Comparison of ENCODE assay signal across 26 cellular contexts in the genomic region with DNA sequence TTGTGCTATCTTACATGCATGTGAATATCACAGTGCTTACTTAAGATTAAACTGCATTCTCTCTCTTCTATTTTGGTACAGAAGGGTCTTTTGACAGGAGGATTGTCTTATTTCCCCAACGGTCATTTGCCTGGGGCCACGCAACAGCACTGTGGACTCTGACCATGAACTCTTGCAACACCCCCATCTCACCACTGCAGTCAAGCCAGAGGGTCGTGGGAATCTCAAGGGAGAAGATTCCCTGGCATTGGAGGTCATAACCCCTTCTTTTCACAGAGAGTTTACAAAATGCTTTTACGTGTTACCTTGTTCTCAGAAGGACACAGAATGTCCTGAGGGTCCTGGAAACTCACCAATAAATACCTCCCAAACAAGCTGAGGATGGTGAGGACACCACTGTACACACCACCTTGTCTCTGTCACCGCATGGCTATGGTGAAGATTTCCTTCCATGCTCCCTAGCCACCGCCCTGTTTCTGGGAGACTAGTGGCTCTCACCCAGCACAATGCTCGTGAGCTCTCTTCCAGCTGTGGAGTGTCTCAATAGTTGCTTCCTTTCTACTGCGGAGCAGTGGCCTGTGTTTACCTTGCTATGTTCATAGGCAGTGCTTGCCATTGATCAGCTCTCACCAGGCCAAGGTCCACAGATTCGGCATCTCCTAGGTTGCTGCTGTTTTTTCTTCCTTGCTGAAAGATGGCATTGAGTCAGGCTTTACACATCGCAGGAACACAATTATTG.
DNase-seq lines count a peak whose midpoint lies in the region; ATAC-seq and TF ChIP-seq lines count a peak whose summit lies in the region.
"Had no signal": no experiment of that assay in that cellular context is flagged by ENCODE, and none has a peak within 500 bp of the region (broad histone marks: within the 10 kb centered on the region; RNA-seq: fewer than 3 reads in every experiment).

No MANE protein-coding gene starts in this region.

- H3K36me3 ChIP-seq in sigmoid colon = no peaks in the 10 kb centered on the region
- H3K36me3 ChIP-seq: BLaER1 treated with 17β-estradiol and CSF1 and Interleukin-3, amounts not matched to agents 10 nM and 100 nM; upper lobe of left lung had no signal

- no peak for TF ChIP-seq POLR2A in sigmoid colon (IDR thresholded peaks at IDR 0.05)

- H3K9me3 ChIP-seq in sigmoid colon = peaks cover 0 to 4% (median 0%) of the 10 kb centered on the region in 4 donors
- H3K9me3 ChIP-seq: mucosa of descending colon, upper lobe of left lung had no signal

- TF ChIP-seq EP300 in sigmoid colon (IDR thresholded peaks at IDR 0.05) = no peak

- no peaks in the 10 kb centered on the region for H3K27me3 ChIP-seq in sigmoid colon
- H3K27me3 ChIP-seq: BLaER1 treated with 17β-estradiol and CSF1 and Interleukin-3, amounts not matched to agents 10 nM and 100 nM; upper lobe of left lung had no signal

- intact Hi-C loops in sigmoid colon (cut with DNase I) (no loop called here), CD14-positive monocyte (cut with micrococcal nuclease) (no loop called here)

- H3K27ac ChIP-seq in coronary artery (no peak overlapping the region), sigmoid colon (peak overlapping the region in 2 of 4 donors; percentile 14 to 17)
- H3K27ac ChIP-seq: BLaER1 treated with 17β-estradiol and CSF1 and Interleukin-3, amounts not matched to agents 10 nM and 100 nM; epithelial cell of prostate; upper lobe of left lung had no signal

- no peak for ATAC-seq in GM19023 (IDR thresholded peaks at IDR 0.05; ENCODE audit: unreplicated experiment)
- no peak for ATAC-seq in GM21447 (IDR thresholded peaks at IDR 0.05; ENCODE audit: unreplicated experiment)
- ATAC-seq: mucosa of descending colon; stimulated activated memory B cell treated with anti-CD40 and anti-IgM and Interleukin-4, amounts not matched to agents 10 μg/mL and 1 μg/mL and 100 μg/mL, for 72 hours had no signal

- H3K4me1 Mint-ChIP-seq in CD14-positive monocyte = no peaks in the 10 kb centered on the region
- H3K4me1 Mint-ChIP-seq: activated CD4-positive, alpha-beta memory T cell treated with anti-CD3 and anti-CD28 coated beads, Interleukin-2, amount 10 ng/mL, durations not matched to agents 7 days and 5 days; stimulated activated memory B cell treated with anti-CD40 and anti-IgM and Interleukin-4, amounts not matched to agents 10 μg/mL and 1 μg/mL and 100 μg/mL, for 72 hours had no signal

- WGBS in sigmoid colon, 2 donors = 59 to 74% methylated on average over 10 of the region's 10 CpGs

- no peak overlapping the region for H3K27ac Mint-ChIP-seq in CD14-positive monocyte
- H3K27ac Mint-ChIP-seq: activated CD4-positive, alpha-beta memory T cell treated with anti-CD3 and anti-CD28 coated beads, Interleukin-2, amount 10 ng/mL, durations not matched to agents 7 days and 5 days; activated naive CD8-positive, alpha-beta T cell; stimulated activated memory B cell treated with anti-CD40 and anti-IgM and Interleukin-4, amounts not matched to agents 10 μg/mL and 1 μg/mL and 100 μg/mL, for 72 hours; T-helper 2 cell treated with Interferon-gamma antibody and Interleukin-4, amounts not matched to agents 5 μg/mL and 100 μg/mL, for 36 hours had no signal

- no peak overlapping the region for H3K4me3 Mint-ChIP-seq in CD14-positive monocyte
- H3K4me3 Mint-ChIP-seq: activated CD4-positive, alpha-beta memory T cell treated with anti-CD3 and anti-CD28 coated beads, Interleukin-2, amount 10 ng/mL, durations not matched to agents 7 days and 5 days; activated naive CD8-positive, alpha-beta T cell; neural crest cell; stimulated activated memory B cell treated with anti-CD40 and anti-IgM and Interleukin-4, amounts not matched to agents 10 μg/mL and 1 μg/mL and 100 μg/mL, for 72 hours; T-helper 2 cell treated with Interferon-gamma antibody and Interleukin-4, amounts not matched to agents 5 μg/mL and 100 μg/mL, for 36 hours had no signal

- H3K27me3 Mint-ChIP-seq in CD14-positive monocyte (ENCODE audit: low read depth in 3 of 3) = peaks cover 0 to 4% (median 2%) of the 10 kb centered on the region in 3 donors
- H3K27me3 Mint-ChIP-seq: activated CD4-positive, alpha-beta memory T cell treated with anti-CD3 and anti-CD28 coated beads, Interleukin-2, amount 10 ng/mL, durations not matched to agents 7 days and 5 days; stimulated activated memory B cell treated with anti-CD40 and anti-IgM and Interleukin-4, amounts not matched to agents 10 μg/mL and 1 μg/mL and 100 μg/mL, for 72 hours had no signal

- H3K9me3 Mint-ChIP-seq in CD14-positive monocyte = peaks cover 7 to 19% (median 10%) of the 10 kb centered on the region in 7 donors

- no peaks in the 10 kb centered on the region for H3K36me3 Mint-ChIP-seq in CD14-positive monocyte
- H3K36me3 Mint-ChIP-seq: stimulated activated memory B cell treated with anti-CD40 and anti-IgM and Interleukin-4, amounts not matched to agents 10 μg/mL and 1 μg/mL and 100 μg/mL, for 72 hours had no signal

- no peak overlapping the region for H3K4me3 ChIP-seq in coronary artery
- H3K4me3 ChIP-seq in sigmoid colon = no peak overlapping the region
- H3K4me3 ChIP-seq: BLaER1 treated with 17β-estradiol and CSF1 and Interleukin-3, amounts not matched to agents 10 nM and 100 nM; lung; mucosa of descending colon; upper lobe of left lung had no signal

- TF ChIP-seq CTCF in coronary artery (IDR thresholded peaks at IDR 0.05) = no peak
- TF ChIP-seq CTCF in sigmoid colon (IDR thresholded peaks at IDR 0.05) = no peak
- no peak for TF ChIP-seq CTCF in CD14-positive monocyte (IDR thresholded peaks at IDR 0.05)

- DNase-seq in ELF-1 (ENCODE audit: low read depth, low spot score) (peak; percentile 0), coronary artery (ENCODE audit: low spot score) (peak; percentile 33), mesenteric fat pad (ENCODE audit: low spot score) (peak; percentile 43), sigmoid colon (peak; percentile 47), EL (no peak), CD14-positive monocyte (ENCODE audit: low spot score) (no peak)
- DNase-seq: activated CD4-positive, alpha-beta memory T cell treated with anti-CD3 and anti-CD28 coated beads, Interleukin-2, amount 10 ng/mL, durations not matched to agents 7 days and 5 days; activated CD4-positive, alpha-beta T cell treated with anti-CD3 and anti-CD28 coated beads for 1 hour; activated T-cell treated with anti-CD3 and anti-CD28 coated beads for 4 hours; DMS53; effector memory CD4-positive, alpha-beta T cell; GF-D8; GOT3; mucosa of descending colon; NCI-H446 treated with DMSO at 0.1 percent for 48 hours; substantia nigra had no signal

- H3K4me1 ChIP-seq in sigmoid colon = peaks cover 0 to 42% (median 31%) of the 10 kb centered on the region in 4 donors

Comparison
In these comparisons a context has a peak if more than half of its experiments do, and no peak if none do; other contexts are left out.
1. DNase-seq: peak in ELF-1 (single experiment), coronary artery (single experiment), mesenteric fat pad (single experiment) and sigmoid colon (single experiment); none in EL (single experiment) and CD14-positive monocyte (single experiment).